ENCODE assay signal across 8 cellular contexts in the genomic region with DNA sequence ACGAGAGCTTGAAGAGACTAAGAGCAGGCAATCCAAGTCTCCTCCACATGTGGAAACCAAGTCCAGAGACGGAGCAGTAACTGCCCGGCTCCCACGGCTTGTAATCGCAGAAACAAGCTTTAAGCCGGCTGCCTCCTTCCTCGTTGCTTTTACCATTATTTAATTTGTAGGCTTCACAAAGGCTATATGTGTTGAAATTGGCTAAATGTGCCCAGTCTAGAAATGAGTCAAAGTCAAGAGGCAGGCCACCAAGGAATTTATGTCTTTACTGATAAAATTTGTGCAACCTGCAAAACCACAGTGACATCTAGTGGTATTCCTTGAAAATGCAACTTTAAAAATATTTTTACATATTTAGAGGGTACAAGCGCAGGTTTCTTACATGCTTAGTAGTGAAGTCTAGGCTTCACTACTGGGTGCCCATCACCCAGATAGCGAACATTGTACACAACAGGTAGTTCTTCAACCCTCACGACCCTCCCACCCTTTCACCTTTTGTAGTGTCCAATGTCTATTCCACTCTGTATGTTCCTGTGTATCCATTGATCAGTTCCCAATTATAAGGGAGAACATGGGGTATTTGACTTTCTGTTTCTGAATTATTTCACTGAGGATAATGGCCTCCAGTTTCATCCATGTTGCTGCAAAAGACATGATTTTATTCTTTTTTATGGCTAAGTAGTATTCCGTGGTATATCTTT. TPM values are rescaled to one million over a fixed set of nuclear protein-coding genes. Genes with fewer than 3 reads are reported as not detected.
DNase-seq lines count a peak whose midpoint lies in the region; ATAC-seq and TF ChIP-seq lines count a peak whose summit lies in the region.

No MANE protein-coding gene starts in this region.

- no peak overlapping the region for H3K27ac Mint-ChIP-seq in nephron

- no peak overlapping the region for H3K4me3 ChIP-seq in GM12875 (ENCODE audit: low read depth, low read length)

- peak; percentile 58 for TF ChIP-seq CTCF in GM12875 (IDR thresholded peaks at IDR 0.05; ENCODE audit: borderline replicate concordance, insufficient read depth, low read depth, low read length)
- peak; percentile 81 to 87 (median 86) for TF ChIP-seq CTCF in nephron (IDR thresholded peaks at IDR 0.05; ENCODE audit: unreplicated experiment in 3 of 3)

- peaks cover 13% of the 10 kb centered on the region for H3K4me1 Mint-ChIP-seq in nephron

- ATAC-seq in esophagus mucosa (peak; percentile 50), HG03521 (IDR thresholded peaks at IDR 0.05; ENCODE audit: unreplicated experiment) (no peak)

- peaks cover under 1% of the 10 kb centered on the region for H3K9me3 Mint-ChIP-seq in nephron

- peaks cover 8% of the 10 kb centered on the region for H3K27me3 Mint-ChIP-seq in nephron (ENCODE audit: low read depth)

- DNase-seq in AG08395 (ENCODE audit: low spot score), result peak; percentile 77
- peak; percentile 3 to 6 for DNase-seq in SHP77 (lab: John Stamatoyannopoulos, UW)
- DNase-seq in stimulated activated CD4-positive, alpha-beta T cell treated with anti-CD3 and anti-CD28 coated beads, Interleukin-2, amount 100 ng/mL, for 48 hours, result no peak

- H3K36me3 Mint-ChIP-seq in nephron (ENCODE audit: low read depth), result no peaks in the 10 kb centered on the region

- no peak for TF ChIP-seq EP300 in Ishikawa (IDR thresholded peaks at IDR 0.05; ENCODE audit: borderline replicate concordance)

- peak overlapping the region in 1 of 3 experiments; percentile 14 for H3K4me3 Mint-ChIP-seq in nephron

- peak; percentile 82 for TF ChIP-seq RAD21 in Ishikawa (IDR thresholded peaks at IDR 0.05; ENCODE audit: low read depth)

TF ChIP-seq in Ishikawa, 13 proteins besides CTCF, POLR2A, EP300 and RAD21:
- no peak for TF ChIP-seq YY1 (IDR thresholded peaks at IDR 0.05; ENCODE audit: low read depth)
- TF ChIP-seq TAF1 (IDR thresholded peaks at IDR 0.05; ENCODE audit: low read depth), result no peak
- TF ChIP-seq NFIC (IDR thresholded peaks at IDR 0.05), result no peak
- no peak for TF ChIP-seq CREB1 (IDR thresholded peaks at IDR 0.05; ENCODE audit: low read depth)
- no peak for TF ChIP-seq EGR1 (IDR thresholded peaks at IDR 0.05)
- TF ChIP-seq TEAD4 (IDR thresholded peaks at IDR 0.05), result no peak
- TF ChIP-seq, protein P1, sequence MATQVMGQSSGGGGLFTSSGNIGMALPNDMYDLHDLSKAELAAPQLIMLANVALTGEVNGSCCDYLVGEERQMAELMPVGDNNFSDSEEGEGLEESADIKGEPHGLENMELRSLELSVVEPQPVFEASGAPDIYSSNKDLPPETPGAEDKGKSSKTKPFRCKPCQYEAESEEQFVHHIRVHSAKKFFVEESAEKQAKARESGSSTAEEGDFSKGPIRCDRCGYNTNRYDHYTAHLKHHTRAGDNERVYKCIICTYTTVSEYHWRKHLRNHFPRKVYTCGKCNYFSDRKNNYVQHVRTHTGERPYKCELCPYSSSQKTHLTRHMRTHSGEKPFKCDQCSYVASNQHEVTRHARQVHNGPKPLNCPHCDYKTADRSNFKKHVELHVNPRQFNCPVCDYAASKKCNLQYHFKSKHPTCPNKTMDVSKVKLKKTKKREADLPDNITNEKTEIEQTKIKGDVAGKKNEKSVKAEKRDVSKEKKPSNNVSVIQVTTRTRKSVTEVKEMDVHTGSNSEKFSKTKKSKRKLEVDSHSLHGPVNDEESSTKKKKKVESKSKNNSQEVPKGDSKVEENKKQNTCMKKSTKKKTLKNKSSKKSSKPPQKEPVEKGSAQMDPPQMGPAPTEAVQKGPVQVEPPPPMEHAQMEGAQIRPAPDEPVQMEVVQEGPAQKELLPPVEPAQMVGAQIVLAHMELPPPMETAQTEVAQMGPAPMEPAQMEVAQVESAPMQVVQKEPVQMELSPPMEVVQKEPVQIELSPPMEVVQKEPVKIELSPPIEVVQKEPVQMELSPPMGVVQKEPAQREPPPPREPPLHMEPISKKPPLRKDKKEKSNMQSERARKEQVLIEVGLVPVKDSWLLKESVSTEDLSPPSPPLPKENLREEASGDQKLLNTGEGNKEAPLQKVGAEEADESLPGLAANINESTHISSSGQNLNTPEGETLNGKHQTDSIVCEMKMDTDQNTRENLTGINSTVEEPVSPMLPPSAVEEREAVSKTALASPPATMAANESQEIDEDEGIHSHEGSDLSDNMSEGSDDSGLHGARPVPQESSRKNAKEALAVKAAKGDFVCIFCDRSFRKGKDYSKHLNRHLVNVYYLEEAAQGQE (IDR thresholded peaks at IDR 0.05; ENCODE audit: low read depth), result no peak
- TF ChIP-seq ZBTB7A (IDR thresholded peaks at IDR 0.05; ENCODE audit: low read depth), result no peak
- TF ChIP-seq CEBPB (IDR thresholded peaks at IDR 0.05), result no peak
- no peak for TF ChIP-seq TCF12 (IDR thresholded peaks at IDR 0.05; ENCODE audit: low read depth)
- TF ChIP-seq, protein P2, sequence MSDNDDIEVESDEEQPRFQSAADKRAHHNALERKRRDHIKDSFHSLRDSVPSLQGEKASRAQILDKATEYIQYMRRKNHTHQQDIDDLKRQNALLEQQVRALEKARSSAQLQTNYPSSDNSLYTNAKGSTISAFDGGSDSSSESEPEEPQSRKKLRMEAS (IDR thresholded peaks at IDR 0.05), result no peak
- TF ChIP-seq FOXM1 (IDR thresholded peaks at IDR 0.05; ENCODE audit: borderline replicate concordance, low read depth), result no peak
- TF ChIP-seq, protein P3, sequence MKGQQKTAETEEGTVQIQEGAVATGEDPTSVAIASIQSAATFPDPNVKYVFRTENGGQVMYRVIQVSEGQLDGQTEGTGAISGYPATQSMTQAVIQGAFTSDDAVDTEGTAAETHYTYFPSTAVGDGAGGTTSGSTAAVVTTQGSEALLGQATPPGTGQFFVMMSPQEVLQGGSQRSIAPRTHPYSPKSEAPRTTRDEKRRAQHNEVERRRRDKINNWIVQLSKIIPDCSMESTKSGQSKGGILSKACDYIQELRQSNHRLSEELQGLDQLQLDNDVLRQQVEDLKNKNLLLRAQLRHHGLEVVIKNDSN (IDR thresholded peaks at IDR 0.05), result no peak

RNA-seq across cellular contexts. Expression of a gene that starts 33.5 kb away (rescaled TPM):
- 2.3 TPM for total RNA-seq in esophagus mucosa

Comparison
In these comparisons a context has a peak if more than half of its experiments do, and no peak if none do; other contexts are left out.
1. DNase-seq: peak in AG08395 (single experiment) and SHP77 (2 of 2); none in stimulated activated CD4-positive, alpha-beta T cell treated with anti-CD3 and anti-CD28 coated beads, Interleukin-2, amount 100 ng/mL, for 48 hours (0 of 2).